Comparison of ENCODE assay signal across 24 cellular contexts in the genomic region with DNA sequence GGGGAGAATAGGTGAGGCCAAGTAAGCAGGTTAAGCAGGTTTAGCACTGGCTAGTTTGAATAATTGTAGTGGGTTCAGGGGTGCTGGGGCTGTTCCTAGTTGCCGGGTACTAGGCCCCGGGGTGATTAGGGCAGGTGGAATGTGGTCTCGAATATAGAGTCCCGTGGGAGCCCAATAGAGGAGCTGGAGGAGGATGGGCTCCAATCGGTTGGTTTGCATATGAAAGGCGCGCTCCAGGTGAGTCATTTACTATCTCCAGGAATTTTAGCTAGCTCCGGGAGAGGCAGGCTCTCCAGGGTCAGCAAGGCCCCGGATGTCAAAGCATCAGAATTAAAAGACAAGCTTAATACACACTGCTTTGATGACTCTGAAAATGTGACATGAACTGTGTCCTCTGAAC.
"Had no signal": no experiment of that assay in that cellular context is flagged by ENCODE, and none has a peak within 500 bp of the region (broad histone marks: within the 10 kb centered on the region; RNA-seq: fewer than 3 reads in every experiment).

No MANE protein-coding gene starts in this region.

- H3K27ac ChIP-seq: breast epithelium, epithelial cell of prostate, gastroesophageal sphincter, pancreas, prostate gland, skin epidermis, thoracic aorta had no signal

- H3K9me3 Mint-ChIP-seq: activated CD4-positive, alpha-beta T cell treated with anti-CD3 and anti-CD28 coated beads, Interleukin-2, amount 10 ng/mL, durations not matched to agents 7 days and 5 days; activated naive CD4-positive, alpha-beta T cell treated with anti-CD3 and anti-CD28 coated beads, Interleukin-2, amount 50 U/mL, for 24 hours; activated T-helper 2 cell treated with anti-CD3 and anti-CD28 coated beads, Interferon-gamma antibody, Interleukin-2, Interleukin-4, amounts not matched to agents 10 μg/mL and 5 μg/mL and 100 μg/mL, durations not matched to agents 14 hours and 24 hours and 36 hours; neural crest cell; stimulated activated effector memory CD8-positive, alpha-beta T cell treated with anti-CD3 and anti-CD28 coated beads, Interleukin-12 subunit alpha, Interleukin-12 subunit beta, amount 100 ng/mL, for 72 hours; stimulated activated naive CD8-positive, alpha-beta T cell treated with anti-CD3 and anti-CD28 coated beads, Interleukin-15, Interleukin-2, amounts not matched to agents 100 ng/mL and 50 ng/mL, for 24 hours had no signal

- H3K4me3 Mint-ChIP-seq: activated CD4-positive, alpha-beta memory T cell treated with anti-CD3 and anti-CD28 coated beads, Interleukin-2, amount 10 ng/mL, durations not matched to agents 7 days and 5 days; activated CD4-positive, alpha-beta T cell treated with anti-CD3 and anti-CD28 coated beads, Interleukin-2, amount 10 ng/mL, durations not matched to agents 7 days and 5 days; activated naive CD4-positive, alpha-beta T cell treated with anti-CD3 and anti-CD28 coated beads, Interleukin-2, amount 50 U/mL, for 24 hours; naive thymus-derived CD8-positive, alpha-beta T cell; neural crest cell; stimulated activated effector memory CD8-positive, alpha-beta T cell treated with anti-CD3 and anti-CD28 coated beads, Interleukin-12 subunit alpha, Interleukin-12 subunit beta, amount 100 ng/mL, for 72 hours; stimulated activated naive CD8-positive, alpha-beta T cell treated with anti-CD3 and anti-CD28 coated beads, Interleukin-15, Interleukin-2, amounts not matched to agents 100 ng/mL and 50 ng/mL, for 24 hours had no signal

- H3K4me1 ChIP-seq: breast epithelium, gastroesophageal sphincter, pancreas, prostate gland had no signal

- H3K4me1 Mint-ChIP-seq: activated CD4-positive, alpha-beta memory T cell treated with anti-CD3 and anti-CD28 coated beads, Interleukin-2, amount 10 ng/mL, durations not matched to agents 7 days and 5 days; activated CD4-positive, alpha-beta T cell treated with anti-CD3 and anti-CD28 coated beads, Interleukin-2, amount 10 ng/mL, durations not matched to agents 7 days and 5 days; activated naive CD4-positive, alpha-beta T cell treated with anti-CD3 and anti-CD28 coated beads, Interleukin-2, amount 50 U/mL, for 24 hours; naive thymus-derived CD8-positive, alpha-beta T cell; stimulated activated effector memory CD8-positive, alpha-beta T cell treated with anti-CD3 and anti-CD28 coated beads, Interleukin-12 subunit alpha, Interleukin-12 subunit beta, amount 100 ng/mL, for 72 hours had no signal

- H3K27ac Mint-ChIP-seq: activated CD4-positive, alpha-beta memory T cell treated with anti-CD3 and anti-CD28 coated beads, Interleukin-2, amount 10 ng/mL, durations not matched to agents 7 days and 5 days; activated CD4-positive, alpha-beta T cell treated with anti-CD3 and anti-CD28 coated beads, Interleukin-2, amount 10 ng/mL, durations not matched to agents 7 days and 5 days; activated naive CD4-positive, alpha-beta T cell treated with anti-CD3 and anti-CD28 coated beads, Interleukin-2, amount 50 U/mL, for 24 hours; activated T-helper 2 cell treated with anti-CD3 and anti-CD28 coated beads, Interferon-gamma antibody, Interleukin-2, Interleukin-4, amounts not matched to agents 10 μg/mL and 5 μg/mL and 100 μg/mL, durations not matched to agents 14 hours and 24 hours and 36 hours; naive thymus-derived CD8-positive, alpha-beta T cell; stimulated activated effector memory CD8-positive, alpha-beta T cell treated with anti-CD3 and anti-CD28 coated beads, Interleukin-12 subunit alpha, Interleukin-12 subunit beta, amount 100 ng/mL, for 72 hours; stimulated activated naive CD8-positive, alpha-beta T cell treated with anti-CD3 and anti-CD28 coated beads, Interleukin-15, Interleukin-2, amounts not matched to agents 100 ng/mL and 50 ng/mL, for 24 hours had no signal

- H3K36me3 ChIP-seq: breast epithelium, gastroesophageal sphincter, pancreas, prostate gland, thoracic aorta had no signal

- DNase-seq: activated CD4-positive, alpha-beta memory T cell treated with anti-CD3 and anti-CD28 coated beads, Interleukin-2, amount 10 ng/mL, durations not matched to agents 7 days and 5 days; activated CD4-positive, alpha-beta T cell treated with anti-CD3 and anti-CD28 coated beads for 1 hour; activated CD4-positive, alpha-beta T cell treated with anti-CD3 and anti-CD28 coated beads, Interleukin-2, amount 10 ng/mL, durations not matched to agents 7 days and 5 days; activated T-cell treated with anti-CD3 and anti-CD28 coated beads, Interleukin-2, amount 50 U/mL, for 48 hours; central memory CD4-positive, alpha-beta T cell; hippocampal formation; naive thymus-derived CD8-positive, alpha-beta T cell; nucleus accumbens; pancreas; retina; stimulated activated CD4-positive, alpha-beta T cell treated with anti-CD3 and anti-CD28 coated beads, Interleukin-4, amount 100 ng/mL, for 24 hours; T-helper 2 cell had no signal

- H3K27me3 ChIP-seq: breast epithelium, pancreas had no signal

- H3K9me3 ChIP-seq: breast epithelium, gastroesophageal sphincter, pancreas, prostate gland, thoracic aorta had no signal

- H3K36me3 Mint-ChIP-seq: activated naive CD4-positive, alpha-beta T cell treated with anti-CD3 and anti-CD28 coated beads, Interleukin-2, amount 50 U/mL, for 24 hours; naive thymus-derived CD8-positive, alpha-beta T cell; stimulated activated effector memory CD8-positive, alpha-beta T cell treated with anti-CD3 and anti-CD28 coated beads, Interleukin-12 subunit alpha, Interleukin-12 subunit beta, amount 100 ng/mL, for 72 hours had no signal

- H3K27me3 Mint-ChIP-seq: activated CD4-positive, alpha-beta memory T cell treated with anti-CD3 and anti-CD28 coated beads, Interleukin-2, amount 10 ng/mL, durations not matched to agents 7 days and 5 days; activated CD4-positive, alpha-beta T cell treated with anti-CD3 and anti-CD28 coated beads, Interleukin-2, amount 10 ng/mL, durations not matched to agents 7 days and 5 days; activated naive CD4-positive, alpha-beta T cell treated with anti-CD3 and anti-CD28 coated beads, Interleukin-2, amount 50 U/mL, for 24 hours; stimulated activated naive CD8-positive, alpha-beta T cell treated with anti-CD3 and anti-CD28 coated beads, Interleukin-15, Interleukin-2, amounts not matched to agents 100 ng/mL and 50 ng/mL, for 24 hours had no signal

- H3K4me3 ChIP-seq: breast epithelium, gastroesophageal sphincter, pancreas, prostate gland, skin epidermis, thoracic aorta had no signal

- ATAC-seq: gastroesophageal sphincter; naive thymus-derived CD8-positive, alpha-beta T cell; pancreas; sciatic nerve; stimulated activated effector memory CD8-positive, alpha-beta T cell treated with anti-CD3 and anti-CD28 coated beads, Interleukin-12 subunit alpha, Interleukin-12 subunit beta, amount 100 ng/mL, for 72 hours had no signal
